9 cellular contexts compared by ENCODE assay signal in the genomic region with DNA sequence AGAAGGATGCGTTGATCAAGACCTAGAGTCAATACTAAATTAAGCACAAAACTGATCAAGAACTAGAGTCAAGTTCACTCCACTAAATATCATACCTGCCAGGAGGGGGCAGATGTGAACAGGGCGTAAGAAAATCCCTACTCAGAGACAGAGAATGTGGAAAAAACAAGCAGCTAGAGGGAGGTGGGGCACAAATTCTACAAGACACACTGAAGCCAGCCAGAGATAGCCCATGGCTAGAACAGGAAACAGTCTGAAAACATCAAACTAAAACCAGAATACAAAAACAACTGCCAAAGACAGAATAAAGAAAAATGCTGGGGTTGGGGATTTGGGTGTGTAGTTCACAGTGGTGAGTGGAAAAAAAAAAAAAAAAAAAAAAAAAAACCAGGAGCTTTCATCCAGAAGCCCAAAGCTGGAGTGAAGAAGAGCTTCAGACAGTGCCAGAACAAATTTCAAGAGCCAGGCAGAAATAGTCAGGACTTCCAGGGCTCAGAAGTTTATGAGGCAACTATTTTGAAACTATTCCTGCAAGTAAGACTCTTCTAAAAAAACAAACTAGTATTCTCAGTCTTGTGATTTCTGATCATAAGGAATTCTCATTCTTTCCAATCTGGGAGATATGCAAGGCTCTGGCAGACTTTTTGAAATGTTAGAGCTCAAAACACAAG.
DNase-seq lines count a peak whose midpoint lies in the region; ATAC-seq and FAIRE-seq lines count a peak whose summit lies in the region.
"Had no signal": no experiment of that assay in that cellular context is flagged by ENCODE, and none has a peak within 500 bp of the region (broad histone marks: within the 10 kb centered on the region; RNA-seq: fewer than 3 reads in every experiment).

No MANE protein-coding gene starts in this region.

- peak; percentile 87 for ATAC-seq in GM21576 (IDR thresholded peaks at IDR 0.05; ENCODE audit: unreplicated experiment)

- DNase-seq in ELR (ENCODE audit: low read depth) (peak; percentile 86), Karpas-422 (peak; percentile 82), RKO (ENCODE audit: low spot score) (peak; percentile 77), astrocyte of the hippocampus (ENCODE audit: low read depth, low spot score) (peak; percentile 85), islet precursor cell (peak; percentile 83), frontal cortex (ENCODE audit: low spot score in 2 of 2) (no peak)
- peak; percentile 38 to 61 for DNase-seq in stimulated activated CD4-positive, alpha-beta T cell treated with anti-CD3 and anti-CD28 coated beads, Interleukin-2, amount 100 ng/mL, for 24 hours

- H3K9me3 ChIP-seq in Karpas-422 (ENCODE audit: low read length), result no peaks in the 10 kb centered on the region

- no peak overlapping the region for H3K4me2 ChIP-seq in Karpas-422 (ENCODE audit: low read depth, low read length, poor library complexity, severe bottlenecking)

- no peaks in the 10 kb centered on the region for H3K27me3 ChIP-seq in Karpas-422 (ENCODE audit: low read length)

- H3K4me1 ChIP-seq in Karpas-422 (ENCODE audit: low read length), result no peaks in the 10 kb centered on the region

- H3K9ac ChIP-seq in Karpas-422 (ENCODE audit: low read length), result no peak overlapping the region

- H3K79me2 ChIP-seq in Karpas-422 (ENCODE audit: low read length), result no peaks in the 10 kb centered on the region

- no peak overlapping the region for H3K4me3 ChIP-seq in Karpas-422 (ENCODE audit: low read length)

- no peaks in the 10 kb centered on the region for H3K36me3 ChIP-seq in Karpas-422 (ENCODE audit: insufficient read depth, low read length)

- FAIRE-seq in frontal cortex (lab: Jason Lieb, UNC), result no peak

- no peak overlapping the region for H3K27ac ChIP-seq in Karpas-422 (ENCODE audit: low read length)
- H3K27ac ChIP-seq: epithelial cell of prostate had no signal

- H4K20me1 ChIP-seq in Karpas-422 (ENCODE audit: insufficient read depth, low read depth, low read length), result no peaks in the 10 kb centered on the region

- H2AFZ ChIP-seq in Karpas-422 (ENCODE audit: low read length), result no peak overlapping the region

- H3K9me2 ChIP-seq in Karpas-422 (replicated peaks; ENCODE audit: insufficient read depth, low read length), result no peaks in the 10 kb centered on the region

Comparison
In these comparisons a context has a peak if more than half of its experiments do, and no peak if none do; other contexts are left out.
1. DNase-seq: peak in ELR (single experiment), Karpas-422 (single experiment), RKO (single experiment), astrocyte of the hippocampus (single experiment), islet precursor cell (single experiment) and stimulated activated CD4-positive, alpha-beta T cell treated with anti-CD3 and anti-CD28 coated beads, Interleukin-2, amount 100 ng/mL, for 24 hours (2 of 2); none in frontal cortex (0 of 2).